In the genomic region with DNA sequence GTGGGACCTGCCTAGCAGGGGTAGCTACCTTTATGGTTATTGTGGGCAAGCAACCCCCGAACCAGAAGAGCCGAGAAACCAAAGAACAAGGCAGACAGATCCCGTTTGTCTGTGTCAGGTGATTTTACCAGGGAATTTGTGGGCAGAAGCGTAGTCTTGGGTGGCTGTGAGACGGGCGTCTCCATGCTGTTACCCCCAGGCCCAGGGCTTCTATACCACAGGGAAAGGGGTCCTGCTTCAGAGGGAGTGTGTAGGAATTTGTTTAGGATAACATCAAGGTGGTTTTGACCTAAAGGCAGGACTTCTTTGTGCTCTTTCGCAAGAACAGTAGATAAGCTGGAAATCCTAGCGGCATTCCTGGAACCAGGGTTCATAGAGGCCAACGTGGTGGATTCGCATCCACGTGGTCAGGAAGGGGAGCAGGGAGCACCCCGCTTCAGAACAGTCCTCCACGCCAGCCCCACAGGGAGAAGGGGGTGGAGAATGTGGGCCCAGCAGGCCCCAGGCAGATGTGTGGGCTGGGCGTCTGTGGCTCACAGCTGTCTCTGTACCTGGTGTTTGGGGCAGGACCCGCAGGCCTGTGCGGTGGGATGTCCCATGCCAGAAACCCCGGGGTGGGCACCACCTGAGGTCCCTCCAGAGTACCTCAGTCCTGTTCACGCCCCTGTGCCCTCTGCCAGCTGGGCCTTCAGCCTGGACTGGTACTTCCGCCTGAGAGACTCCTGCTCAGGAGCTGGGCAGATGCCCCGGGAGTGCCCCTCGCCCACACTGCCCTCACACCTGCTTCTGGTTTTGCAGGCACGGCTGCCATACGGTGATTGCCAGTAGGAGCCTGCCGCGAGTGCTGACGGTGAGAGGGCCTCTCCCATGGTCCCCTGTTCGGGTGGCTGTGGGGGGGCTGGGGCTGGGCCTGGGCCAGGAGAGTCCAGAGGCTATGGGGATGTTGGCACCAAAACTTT, we compare ENCODE assay signal across 1 cellular context.
TF ChIP-seq lines count a peak whose summit lies in the region.

No MANE protein-coding gene starts in this region.

TF ChIP-seq in HepG2, 621 proteins besides CTCF, POLR2A, EP300 and RAD21 (continued from another document and continues in another):
- TF ChIP-seq, protein P1, sequence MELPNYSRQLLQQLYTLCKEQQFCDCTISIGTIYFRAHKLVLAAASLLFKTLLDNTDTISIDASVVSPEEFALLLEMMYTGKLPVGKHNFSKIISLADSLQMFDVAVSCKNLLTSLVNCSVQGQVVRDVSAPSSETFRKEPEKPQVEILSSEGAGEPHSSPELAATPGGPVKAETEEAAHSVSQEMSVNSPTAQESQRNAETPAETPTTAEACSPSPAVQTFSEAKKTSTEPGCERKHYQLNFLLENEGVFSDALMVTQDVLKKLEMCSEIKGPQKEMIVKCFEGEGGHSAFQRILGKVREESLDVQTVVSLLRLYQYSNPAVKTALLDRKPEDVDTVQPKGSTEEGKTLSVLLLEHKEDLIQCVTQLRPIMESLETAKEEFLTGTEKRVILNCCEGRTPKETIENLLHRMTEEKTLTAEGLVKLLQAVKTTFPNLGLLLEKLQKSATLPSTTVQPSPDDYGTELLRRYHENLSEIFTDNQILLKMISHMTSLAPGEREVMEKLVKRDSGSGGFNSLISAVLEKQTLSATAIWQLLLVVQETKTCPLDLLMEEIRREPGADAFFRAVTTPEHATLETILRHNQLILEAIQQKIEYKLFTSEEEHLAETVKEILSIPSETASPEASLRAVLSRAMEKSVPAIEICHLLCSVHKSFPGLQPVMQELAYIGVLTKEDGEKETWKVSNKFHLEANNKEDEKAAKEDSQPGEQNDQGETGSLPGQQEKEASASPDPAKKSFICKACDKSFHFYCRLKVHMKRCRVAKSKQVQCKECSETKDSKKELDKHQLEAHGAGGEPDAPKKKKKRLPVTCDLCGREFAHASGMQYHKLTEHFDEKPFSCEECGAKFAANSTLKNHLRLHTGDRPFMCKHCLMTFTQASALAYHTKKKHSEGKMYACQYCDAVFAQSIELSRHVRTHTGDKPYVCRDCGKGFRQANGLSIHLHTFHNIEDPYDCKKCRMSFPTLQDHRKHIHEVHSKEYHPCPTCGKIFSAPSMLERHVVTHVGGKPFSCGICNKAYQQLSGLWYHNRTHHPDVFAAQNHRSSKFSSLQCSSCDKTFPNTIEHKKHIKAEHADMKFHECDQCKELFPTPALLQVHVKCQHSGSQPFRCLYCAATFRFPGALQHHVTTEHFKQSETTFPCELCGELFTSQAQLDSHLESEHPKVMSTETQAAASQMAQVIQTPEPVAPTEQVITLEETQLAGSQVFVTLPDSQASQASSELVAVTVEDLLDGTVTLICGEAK (IDR thresholded peaks at IDR 0.05) = no peak
- TF ChIP-seq, protein P1 (CRISPR knock-in tag; IDR thresholded peaks at IDR 0.05) = no peak
- TF ChIP-seq ZBTB7B (CRISPR knock-in tag; IDR thresholded peaks at IDR 0.05) = peak; percentile 88
- peak; percentile 99 for TF ChIP-seq NCOA2 (CRISPR knock-in tag; IDR thresholded peaks at IDR 0.05)
- TF ChIP-seq, protein P2, sequence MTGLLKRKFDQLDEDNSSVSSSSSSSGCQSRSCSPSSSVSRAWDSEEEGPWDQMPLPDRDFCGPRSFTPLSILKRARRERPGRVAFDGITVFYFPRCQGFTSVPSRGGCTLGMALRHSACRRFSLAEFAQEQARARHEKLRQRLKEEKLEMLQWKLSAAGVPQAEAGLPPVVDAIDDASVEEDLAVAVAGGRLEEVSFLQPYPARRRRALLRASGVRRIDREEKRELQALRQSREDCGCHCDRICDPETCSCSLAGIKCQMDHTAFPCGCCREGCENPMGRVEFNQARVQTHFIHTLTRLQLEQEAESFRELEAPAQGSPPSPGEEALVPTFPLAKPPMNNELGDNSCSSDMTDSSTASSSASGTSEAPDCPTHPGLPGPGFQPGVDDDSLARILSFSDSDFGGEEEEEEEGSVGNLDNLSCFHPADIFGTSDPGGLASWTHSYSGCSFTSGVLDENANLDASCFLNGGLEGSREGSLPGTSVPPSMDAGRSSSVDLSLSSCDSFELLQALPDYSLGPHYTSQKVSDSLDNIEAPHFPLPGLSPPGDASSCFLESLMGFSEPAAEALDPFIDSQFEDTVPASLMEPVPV (CRISPR knock-in tag; IDR thresholded peaks at IDR 0.05) = 0 out of 2 replicates have a peak, but pooled peaks have one; percentile 35
- TF ChIP-seq ZNF331 (CRISPR knock-in tag; IDR thresholded peaks at IDR 0.05) = peak; percentile 96
- TF ChIP-seq, protein P3, sequence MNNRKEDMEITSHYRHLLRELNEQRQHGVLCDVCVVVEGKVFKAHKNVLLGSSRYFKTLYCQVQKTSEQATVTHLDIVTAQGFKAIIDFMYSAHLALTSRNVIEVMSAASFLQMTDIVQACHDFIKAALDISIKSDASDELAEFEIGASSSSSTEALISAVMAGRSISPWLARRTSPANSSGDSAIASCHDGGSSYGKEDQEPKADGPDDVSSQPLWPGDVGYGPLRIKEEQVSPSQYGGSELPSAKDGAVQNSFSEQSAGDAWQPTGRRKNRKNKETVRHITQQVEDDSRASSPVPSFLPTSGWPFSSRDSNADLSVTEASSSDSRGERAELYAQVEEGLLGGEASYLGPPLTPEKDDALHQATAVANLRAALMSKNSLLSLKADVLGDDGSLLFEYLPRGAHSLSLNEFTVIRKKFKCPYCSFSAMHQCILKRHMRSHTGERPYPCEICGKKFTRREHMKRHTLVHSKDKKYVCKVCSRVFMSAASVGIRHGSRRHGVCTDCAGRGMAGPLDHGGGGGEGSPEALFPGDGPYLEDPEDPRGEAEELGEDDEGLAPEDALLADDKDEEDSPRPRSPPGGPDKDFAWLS (CRISPR knock-in tag; IDR thresholded peaks at IDR 0.05; ENCODE audit: borderline replicate concordance) = peak; percentile 89
- TF ChIP-seq CBFB (CRISPR knock-in tag; IDR thresholded peaks at IDR 0.05) = peak; percentile 35; the same call in 1 of the 2 replicates
- TF ChIP-seq, protein P4, sequence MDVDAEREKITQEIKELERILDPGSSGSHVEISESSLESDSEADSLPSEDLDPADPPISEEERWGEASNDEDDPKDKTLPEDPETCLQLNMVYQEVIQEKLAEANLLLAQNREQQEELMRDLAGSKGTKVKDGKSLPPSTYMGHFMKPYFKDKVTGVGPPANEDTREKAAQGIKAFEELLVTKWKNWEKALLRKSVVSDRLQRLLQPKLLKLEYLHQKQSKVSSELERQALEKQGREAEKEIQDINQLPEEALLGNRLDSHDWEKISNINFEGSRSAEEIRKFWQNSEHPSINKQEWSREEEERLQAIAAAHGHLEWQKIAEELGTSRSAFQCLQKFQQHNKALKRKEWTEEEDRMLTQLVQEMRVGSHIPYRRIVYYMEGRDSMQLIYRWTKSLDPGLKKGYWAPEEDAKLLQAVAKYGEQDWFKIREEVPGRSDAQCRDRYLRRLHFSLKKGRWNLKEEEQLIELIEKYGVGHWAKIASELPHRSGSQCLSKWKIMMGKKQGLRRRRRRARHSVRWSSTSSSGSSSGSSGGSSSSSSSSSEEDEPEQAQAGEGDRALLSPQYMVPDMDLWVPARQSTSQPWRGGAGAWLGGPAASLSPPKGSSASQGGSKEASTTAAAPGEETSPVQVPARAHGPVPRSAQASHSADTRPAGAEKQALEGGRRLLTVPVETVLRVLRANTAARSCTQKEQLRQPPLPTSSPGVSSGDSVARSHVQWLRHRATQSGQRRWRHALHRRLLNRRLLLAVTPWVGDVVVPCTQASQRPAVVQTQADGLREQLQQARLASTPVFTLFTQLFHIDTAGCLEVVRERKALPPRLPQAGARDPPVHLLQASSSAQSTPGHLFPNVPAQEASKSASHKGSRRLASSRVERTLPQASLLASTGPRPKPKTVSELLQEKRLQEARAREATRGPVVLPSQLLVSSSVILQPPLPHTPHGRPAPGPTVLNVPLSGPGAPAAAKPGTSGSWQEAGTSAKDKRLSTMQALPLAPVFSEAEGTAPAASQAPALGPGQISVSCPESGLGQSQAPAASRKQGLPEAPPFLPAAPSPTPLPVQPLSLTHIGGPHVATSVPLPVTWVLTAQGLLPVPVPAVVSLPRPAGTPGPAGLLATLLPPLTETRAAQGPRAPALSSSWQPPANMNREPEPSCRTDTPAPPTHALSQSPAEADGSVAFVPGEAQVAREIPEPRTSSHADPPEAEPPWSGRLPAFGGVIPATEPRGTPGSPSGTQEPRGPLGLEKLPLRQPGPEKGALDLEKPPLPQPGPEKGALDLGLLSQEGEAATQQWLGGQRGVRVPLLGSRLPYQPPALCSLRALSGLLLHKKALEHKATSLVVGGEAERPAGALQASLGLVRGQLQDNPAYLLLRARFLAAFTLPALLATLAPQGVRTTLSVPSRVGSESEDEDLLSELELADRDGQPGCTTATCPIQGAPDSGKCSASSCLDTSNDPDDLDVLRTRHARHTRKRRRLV (CRISPR knock-in tag; IDR thresholded peaks at IDR 0.05) = no peak
- peak; percentile 80 for TF ChIP-seq ETV5 (CRISPR knock-in tag; IDR thresholded peaks at IDR 0.05; ENCODE audit: borderline replicate concordance)
- TF ChIP-seq ZNF792 (CRISPR knock-in tag; IDR thresholded peaks at IDR 0.05) = peak; percentile 95
- peak; percentile 65; the same call in 1 of the 2 replicates for TF ChIP-seq ZNF451 (CRISPR knock-in tag; IDR thresholded peaks at IDR 0.05)
- TF ChIP-seq ZFP62 (CRISPR knock-in tag; IDR thresholded peaks at IDR 0.05) = no peak
- TF ChIP-seq, protein P5, sequence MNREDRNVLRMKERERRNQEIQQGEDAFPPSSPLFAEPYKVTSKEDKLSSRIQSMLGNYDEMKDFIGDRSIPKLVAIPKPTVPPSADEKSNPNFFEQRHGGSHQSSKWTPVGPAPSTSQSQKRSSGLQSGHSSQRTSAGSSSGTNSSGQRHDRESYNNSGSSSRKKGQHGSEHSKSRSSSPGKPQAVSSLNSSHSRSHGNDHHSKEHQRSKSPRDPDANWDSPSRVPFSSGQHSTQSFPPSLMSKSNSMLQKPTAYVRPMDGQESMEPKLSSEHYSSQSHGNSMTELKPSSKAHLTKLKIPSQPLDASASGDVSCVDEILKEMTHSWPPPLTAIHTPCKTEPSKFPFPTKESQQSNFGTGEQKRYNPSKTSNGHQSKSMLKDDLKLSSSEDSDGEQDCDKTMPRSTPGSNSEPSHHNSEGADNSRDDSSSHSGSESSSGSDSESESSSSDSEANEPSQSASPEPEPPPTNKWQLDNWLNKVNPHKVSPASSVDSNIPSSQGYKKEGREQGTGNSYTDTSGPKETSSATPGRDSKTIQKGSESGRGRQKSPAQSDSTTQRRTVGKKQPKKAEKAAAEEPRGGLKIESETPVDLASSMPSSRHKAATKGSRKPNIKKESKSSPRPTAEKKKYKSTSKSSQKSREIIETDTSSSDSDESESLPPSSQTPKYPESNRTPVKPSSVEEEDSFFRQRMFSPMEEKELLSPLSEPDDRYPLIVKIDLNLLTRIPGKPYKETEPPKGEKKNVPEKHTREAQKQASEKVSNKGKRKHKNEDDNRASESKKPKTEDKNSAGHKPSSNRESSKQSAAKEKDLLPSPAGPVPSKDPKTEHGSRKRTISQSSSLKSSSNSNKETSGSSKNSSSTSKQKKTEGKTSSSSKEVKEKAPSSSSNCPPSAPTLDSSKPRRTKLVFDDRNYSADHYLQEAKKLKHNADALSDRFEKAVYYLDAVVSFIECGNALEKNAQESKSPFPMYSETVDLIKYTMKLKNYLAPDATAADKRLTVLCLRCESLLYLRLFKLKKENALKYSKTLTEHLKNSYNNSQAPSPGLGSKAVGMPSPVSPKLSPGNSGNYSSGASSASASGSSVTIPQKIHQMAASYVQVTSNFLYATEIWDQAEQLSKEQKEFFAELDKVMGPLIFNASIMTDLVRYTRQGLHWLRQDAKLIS (CRISPR knock-in tag; IDR thresholded peaks at IDR 0.05) = 0 out of 2 replicates have a peak, but pooled peaks have one; percentile 70
- TF ChIP-seq RFXAP (CRISPR knock-in tag; IDR thresholded peaks at IDR 0.05; ENCODE audit: borderline replicate concordance) = no peak; the same call in 1 of the 2 replicates
- peak; percentile 71; the same call in 1 of the 2 replicates for TF ChIP-seq TBX2 (CRISPR knock-in tag; IDR thresholded peaks at IDR 0.05; ENCODE audit: borderline replicate concordance)
- TF ChIP-seq ZNF484 (CRISPR knock-in tag; IDR thresholded peaks at IDR 0.05; ENCODE audit: borderline replicate concordance, low read depth) = no peak
- TF ChIP-seq EED (CRISPR knock-in tag; IDR thresholded peaks at IDR 0.05) = 0 out of 2 replicates have a peak, but pooled peaks have one; percentile 59
- 0 out of 2 replicates have a peak, but pooled peaks have one; percentile 49 for TF ChIP-seq RNF2 (conservative IDR thresholded peaks at IDR 0.05; ENCODE audit: low read depth)
- peak; percentile 57; the same call in 1 of the 2 replicates for TF ChIP-seq NAIF1 (CRISPR knock-in tag; IDR thresholded peaks at IDR 0.05; ENCODE audit: borderline replicate concordance)
- no peak for TF ChIP-seq TOPORS (CRISPR knock-in tag; IDR thresholded peaks at IDR 0.05)
- peak; percentile 92 for TF ChIP-seq HNF4A (CRISPR knock-in tag; IDR thresholded peaks at IDR 0.05)
- TF ChIP-seq, protein P6, sequence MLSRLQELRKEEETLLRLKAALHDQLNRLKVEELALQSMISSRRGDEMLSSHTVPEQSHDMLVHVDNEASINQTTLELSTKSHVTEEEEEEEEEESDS (CRISPR knock-in tag; IDR thresholded peaks at IDR 0.05; ENCODE audit: borderline replicate concordance) = 0 out of 2 replicates have a peak, but pooled peaks have one; percentile 24
- TF ChIP-seq, protein P7, sequence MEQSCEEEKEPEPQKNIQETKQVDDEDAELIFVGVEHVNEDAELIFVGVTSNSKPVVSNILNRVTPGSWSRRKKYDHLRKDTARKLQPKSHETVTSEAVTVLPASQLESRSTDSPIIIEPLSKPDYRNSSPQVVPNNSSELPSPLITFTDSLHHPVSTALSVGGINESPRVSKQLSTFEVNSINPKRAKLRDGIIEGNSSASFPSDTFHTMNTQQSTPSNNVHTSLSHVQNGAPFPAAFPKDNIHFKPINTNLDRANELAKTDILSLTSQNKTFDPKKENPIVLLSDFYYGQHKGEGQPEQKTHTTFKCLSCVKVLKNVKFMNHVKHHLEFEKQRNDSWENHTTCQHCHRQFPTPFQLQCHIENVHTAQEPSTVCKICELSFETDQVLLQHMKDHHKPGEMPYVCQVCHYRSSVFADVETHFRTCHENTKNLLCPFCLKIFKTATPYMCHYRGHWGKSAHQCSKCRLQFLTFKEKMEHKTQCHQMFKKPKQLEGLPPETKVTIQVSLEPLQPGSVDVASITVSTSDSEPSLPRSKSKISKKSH (CRISPR knock-in tag; IDR thresholded peaks at IDR 0.05; ENCODE audit: borderline replicate concordance) = no peak
